10 cellular contexts compared by ENCODE assay signal in genomic region chr7:925601-926000, GRCh38. TPM values are rescaled to one million over a fixed set of nuclear protein-coding genes. Genes with fewer than 3 reads are reported as not detected.
DNase-seq lines count a peak whose midpoint lies in the region; ATAC-seq, FAIRE-seq and TF ChIP-seq lines count a peak whose summit lies in the region.
"Had no signal": no experiment of that assay in that cellular context is flagged by ENCODE, and none has a peak within 500 bp of the region (broad histone marks: within the 10 kb centered on the region; RNA-seq: fewer than 3 reads in every experiment).

No MANE protein-coding gene starts in this region.

- ATAC-seq in GM12878 (no peak), natural killer cell (peak; percentile 22 to 50 (median 35))

- H3K4me2 ChIP-seq in GM12878 (ENCODE audit: control insufficient read depth, insufficient read depth), result peak overlapping the region; percentile 59; the same call in 1 of the 2 replicates

- no peaks in the 10 kb centered on the region for H3K27me3 ChIP-seq in GM12878 (replicated peaks in 1 of 2; ENCODE audit: control insufficient read depth in 2 of 2, insufficient read depth in 2 of 2, low read length in 1 of 2)
- no peaks in the 10 kb centered on the region for H3K27me3 ChIP-seq in transverse colon

- SMC1A ChIA-PET in GM12878 (lab: Charles Lee; ENCODE audit: uncharacterized antibody, unreplicated experiment), result interaction anchor here (1.4 kb wide), 1 partner anchor 25 kb away, joined by 12 read pairs; no protein-coding TSS in a partner anchor

- no peak for TF ChIP-seq RAD21 in GM12878 (IDR thresholded peaks at IDR 0.05; ENCODE audit: insufficient read depth, low read depth, low read length)

- H2AFZ ChIP-seq in GM12878 (ENCODE audit: control insufficient read depth, low read depth, low read length), result no peak overlapping the region

- CTCF ChIA-PET in activated CD4-positive, alpha-beta T cell treated with anti-CD3 and anti-CD28 coated beads, Interleukin-2, amount 10 ng/mL, durations not matched to agents 7 days and 5 days (lab: Charles Lee), result interaction anchor here (0.6 to 1.3 kb wide), 2 partner anchors 31 to 44 kb away, joined by 4 to 6 read pairs; no protein-coding TSS in a partner anchor
- CTCF ChIA-PET in GM12878 (lab: Yijun Ruan, JAX), result interaction anchor here (1.0 kb wide), 1 partner anchor 27 kb away, joined by 3 read pairs; no protein-coding TSS in a partner anchor

- POLR2A ChIA-PET in activated CD4-positive, alpha-beta T cell treated with anti-CD3 and anti-CD28 coated beads, Interleukin-2, amount 10 ng/mL, durations not matched to agents 7 days and 5 days (lab: Charles Lee), result interaction anchor here (0.6 kb wide), 1 partner anchor 47 kb away, joined by 3 read pairs; no protein-coding TSS in a partner anchor
- POLR2A ChIA-PET in GM12878 (lab: Charles Lee), result interaction anchor here (0.5 to 0.6 kb wide), 2 partner anchors 34 to 107 kb away, joined by 5 to 6 read pairs; no protein-coding TSS in a partner anchor

- BruUV-seq in GM12878 (replicated peaks; lab: Mats Ljungman, UMichigan), result no TSS peak

- no peaks in the 10 kb centered on the region for H3K27me3 Mint-ChIP-seq in activated CD4-positive, alpha-beta T cell treated with anti-CD3 and anti-CD28 coated beads, Interleukin-2, amount 10 ng/mL, durations not matched to agents 7 days and 5 days
- no peaks in the 10 kb centered on the region for H3K27me3 Mint-ChIP-seq in natural killer cell (ENCODE audit: low read depth in 2 of 2)

- peaks cover 68% of the 10 kb centered on the region for H3K4me1 ChIP-seq in GM12878 (ENCODE audit: control insufficient read depth, insufficient read depth, low read length)
- H3K4me1 ChIP-seq in transverse colon, result peaks cover 39 to 80% (median 67%) of the 10 kb centered on the region in 4 donors

- H3K79me2 ChIP-seq in GM12878 (ENCODE audit: control insufficient read depth, insufficient read depth, low read length), result peaks cover 11% of the 10 kb centered on the region

- peaks cover 43% of the 10 kb centered on the region for H3K4me1 Mint-ChIP-seq in activated CD4-positive, alpha-beta T cell treated with anti-CD3 and anti-CD28 coated beads, Interleukin-2, amount 10 ng/mL, durations not matched to agents 7 days and 5 days
- H3K4me1 Mint-ChIP-seq in natural killer cell, result peaks cover 57 to 71% of the 10 kb centered on the region in 2 donors

- H3K9me3 ChIP-seq in GM12878 (replicated peaks; ENCODE audit: control insufficient read depth, insufficient read depth, low read length) (no peaks in the 10 kb centered on the region; the same call in 2 of the 3 replicates), transverse colon (no peaks in the 10 kb centered on the region)

- H3K9me3 Mint-ChIP-seq in activated CD4-positive, alpha-beta T cell treated with anti-CD3 and anti-CD28 coated beads, Interleukin-2, amount 10 ng/mL, durations not matched to agents 7 days and 5 days, result peaks cover 2% of the 10 kb centered on the region
- no peaks in the 10 kb centered on the region for H3K9me3 Mint-ChIP-seq in natural killer cell

- intact Hi-C loops in GM12878 (cut with micrococcal nuclease; ENCODE audit: unreplicated experiment), result no loop called here
- intact Hi-C loops in natural killer cell (cut with micrococcal nuclease), result loop anchor here (2.0 kb wide), 1 partner anchor 29 kb away; the partner anchor contains the start of gene ADAP1
- intact Hi-C loops in transverse colon (cut with DNase I; ENCODE audit: low total_unique reads), result loop anchor here (5.0 kb wide), 1 partner anchor 512 kb away; no protein-coding TSS in a partner anchor

- H3K9ac ChIP-seq in GM12878 (ENCODE audit: control insufficient read depth, insufficient read depth, low read length), result peak overlapping the region; percentile 39; the same call in 1 of the 2 replicates

- H3K4me3 ChIP-seq in GM12878 (no peak overlapping the region), transverse colon (no peak overlapping the region)

- in situ Hi-C loops in GM12878 (cut with MboI) (no loop called here), transverse colon (cut with MboI; ENCODE audit: low pct_ligation_motif_present in 1 of 4, low pct_unique_long_range_greater_than_20kb in 1 of 4, low sequenced_read_pairs in 3 of 4) (no loop called here)

- WGBS in GM12878 (ENCODE audit: insufficient coverage, insufficient replicate concordance, low lambda C conversion rate, missing lambda C conversion rate), result 28% methylated on average over 16 of the region's 18 CpGs
- WGBS in transverse colon (ENCODE audit: low coverage in 1 of 2), 2 donors, result 43% methylated on average over 11 of the region's 18 CpGs; no CpG with 5 or more reads in 1 of the 2 donors

- H4K20me1 ChIP-seq in GM12878 (ENCODE audit: control insufficient read depth, insufficient read depth), result no peaks in the 10 kb centered on the region

- no peak for TF ChIP-seq CTCF in GM12878 (IDR thresholded peaks at IDR 0.05 in 2 of 3, conservative IDR thresholded peaks at IDR 0.05 in 1 of 3; ENCODE audit: control insufficient read depth in 2 of 3, extremely low read depth in 1 of 3, insufficient read depth in 1 of 3, low read depth in 3 of 3, low read length in 3 of 3)
- no peak for TF ChIP-seq CTCF in natural killer cell (IDR thresholded peaks at IDR 0.05)
- no peak for TF ChIP-seq CTCF in transverse colon (IDR thresholded peaks at IDR 0.05)

- peak overlapping the region; percentile 31 for H3K27ac Mint-ChIP-seq in activated CD4-positive, alpha-beta T cell treated with anti-CD3 and anti-CD28 coated beads, Interleukin-2, amount 10 ng/mL, durations not matched to agents 7 days and 5 days
- H3K27ac Mint-ChIP-seq in natural killer cell, result peak overlapping the region; percentile 85 to 93

- no peak for DNase-seq in activated CD4-positive, alpha-beta T cell treated with anti-CD3 and anti-CD28 coated beads, Interleukin-2, amount 10 ng/mL, durations not matched to agents 7 days and 5 days
- DNase-seq in activated CD4-positive, alpha-beta T cell treated with anti-CD3 and anti-CD28 coated beads, Interleukin-2, amount 50 U/mL, for 4 hours, result no peak
- DNase-seq in GM12878 (ENCODE audit: low read depth, low spot score) (no peak), natural killer cell (peak; percentile 74), transverse colon (peak; percentile 78), NCI-H2227 (lab: John Stamatoyannopoulos, UW; ENCODE audit: unreplicated experiment) (no peak), LoVo (ENCODE audit: low spot score) (no peak), GF-D8 (lab: John Stamatoyannopoulos, UW) (no peak)

- RAD21 ChIA-PET in GM12878 (lab: Charles Lee; ENCODE audit: unreplicated experiment), result interaction anchor here (1.1 to 1.5 kb wide), 5 partner anchors 22 to 53 kb away, joined by 3 to 7 read pairs (median 4); no protein-coding TSS in a partner anchor

- TF ChIP-seq EP300 in GM12878 (IDR thresholded peaks at IDR 0.05; ENCODE audit: borderline replicate concordance in 1 of 2, control insufficient read depth in 1 of 2, low read depth in 2 of 2, low read length in 2 of 2) (no peak), transverse colon (IDR thresholded peaks at IDR 0.05; ENCODE audit: low read depth) (no peak)

- TF ChIP-seq POLR2A in GM12878 (IDR thresholded peaks at IDR 0.05; ENCODE audit: low read depth, low read length) (no peak), transverse colon (IDR thresholded peaks at IDR 0.05) (no peak)

- no peak overlapping the region for H3K4me3 Mint-ChIP-seq in activated CD4-positive, alpha-beta T cell treated with anti-CD3 and anti-CD28 coated beads, Interleukin-2, amount 10 ng/mL, durations not matched to agents 7 days and 5 days
- H3K4me3 Mint-ChIP-seq in natural killer cell, result peak overlapping the region; percentile 78

- FAIRE-seq in GM12878 (lab: Jason Lieb, UNC), result no peak
- FAIRE-seq: endometrium had no signal

- H3K36me3 ChIP-seq in GM12878 (ENCODE audit: control insufficient read depth in 2 of 2, insufficient read depth in 2 of 2, low read length in 1 of 2) (peaks cover 0 to 3% of the 10 kb centered on the region in 2 experiments; a peak in 2 of 4 replicates), transverse colon (no peaks in the 10 kb centered on the region)

- H3K27ac ChIP-seq in GM12878 (ENCODE audit: control insufficient read depth, insufficient read depth), result peak overlapping the region; percentile 53
- H3K27ac ChIP-seq in transverse colon, result peak overlapping the region; percentile 89 to 93 (median 90)

- H3K36me3 Mint-ChIP-seq in activated CD4-positive, alpha-beta T cell treated with anti-CD3 and anti-CD28 coated beads, Interleukin-2, amount 10 ng/mL, durations not matched to agents 7 days and 5 days (ENCODE audit: low read depth), result no peaks in the 10 kb centered on the region
- H3K36me3 Mint-ChIP-seq in natural killer cell, result no peaks in the 10 kb centered on the region

RNA-seq across cellular contexts. Expression of gene ADAP1, which starts 28.9 kb away (rescaled TPM):
- total RNA-seq in activated CD4-positive, alpha-beta T cell treated with anti-CD3 and anti-CD28 coated beads, Interleukin-2, amount 10 ng/mL, durations not matched to agents 7 days and 5 days, result 10 to 100 TPM; 12.4 to 13.5 TPM
- 23.8 and 32.2 TPM in 2 replicates for total RNA-seq in GM12878 (2013; cell fraction: nucleolus; rRNA removed)
- 34.0 and 44.2 TPM in 2 replicates for total RNA-seq in GM12878 (2014; rRNA removed)
- 15.8 and 17.9 TPM in 2 replicates for total RNA-seq in GM12878 (2014; rRNA removed; fragmentation: Illumina TruSeq; extraction: Trizol)
- total RNA-seq in GM12878 (2021), result 38.7 and 42.3 TPM in 2 replicates
- polyA plus RNA-seq in GM12878 (2011; ENCODE audit: low read depth), result 3.9 TPM
- 16.6 and 22.5 TPM in 2 replicates for polyA plus RNA-seq in GM12878 (2011; rRNA removed)
- 30.5 and 44.3 TPM in 2 replicates for polyA plus RNA-seq in GM12878 (2011; cell fraction: cytosol; rRNA removed)
- polyA plus RNA-seq in GM12878 (2011; cell fraction: nucleus; rRNA removed), result 55.5 and 64.6 TPM in 2 replicates
- 17.1 and 19.8 TPM in 2 replicates for polyA plus RNA-seq in GM12878 (2012)
- 8.0 and 22.0 TPM in 2 replicates for polyA plus RNA-seq in GM12878 (2014; fragmentation: Illumina TruSeq; extraction: Trizol)
- under 1 TPM in 1 of 2 experiments, not detected in 1; 0.22 TPM for polyA plus RNA-seq in GM12878 (2014; fragmentation: Nextera tagmentation; extraction: Ambion mirVana)
- polyA plus RNA-seq in GM12878 (2014; rRNA removed), result 28.9 and 35.5 TPM in 2 replicates
- 10 to 100 TPM in 1 of 2 experiments, 1 to 10 TPM in 1; 6.7 to 12.7 TPM for polyA plus RNA-seq in GM12878 (2016; fragmentation: Nextera tagmentation; extraction: Ambion mirVana)
- polyA minus RNA-seq in GM12878 (2011; rRNA and poly(A)+ RNA removed), result 15.7 and 37.9 TPM in 2 replicates
- 22.1 and 25.5 TPM in 2 replicates for polyA minus RNA-seq in GM12878 (2011; cell fraction: cytosol; rRNA and poly(A)+ RNA removed)
- polyA minus RNA-seq in GM12878 (2011; cell fraction: nucleus; rRNA and poly(A)+ RNA removed), result 14.0 and 35.4 TPM in 2 replicates
- 100 to 1,000 TPM in 1 of 3 donors, 10 to 100 TPM in 2; 87.2 to 117 (median 89.2) TPM for total RNA-seq in natural killer cell
- total RNA-seq in transverse colon, result 100 to 1,000 TPM in 3 of 4 donors, 10 to 100 TPM in 1; 84.9 to 360 (median 169) TPM

RNA-seq across cellular contexts. Expression of gene GET4, which starts 49.2 kb away (rescaled TPM):
- 10 to 100 TPM; 32.1 to 36.3 TPM for total RNA-seq in activated CD4-positive, alpha-beta T cell treated with anti-CD3 and anti-CD28 coated beads, Interleukin-2, amount 10 ng/mL, durations not matched to agents 7 days and 5 days
- 17.2 and 17.8 TPM in 2 replicates for total RNA-seq in GM12878 (2013; cell fraction: nucleolus; rRNA removed)
- total RNA-seq in GM12878 (2014; rRNA removed) (42.9 and 53.6 TPM in 2 replicates), GM12878 (2014; rRNA removed; fragmentation: Illumina TruSeq; extraction: Trizol) (12.0 and 16.1 TPM in 2 replicates), GM12878 (2021) (40.7 and 42.1 TPM in 2 replicates), natural killer cell (10 to 100 TPM; 69.3 to 81.6 (median 73.2) TPM), transverse colon (100 to 1,000 TPM in 2 of 4 donors, 10 to 100 TPM in 2; 49.4 to 116 (median 85.2) TPM)
- polyA plus RNA-seq in GM12878 (2011; ENCODE audit: low read depth), result 18.4 TPM
- polyA plus RNA-seq in GM12878 (2011; rRNA removed) (17.6 and 25.9 TPM in 2 replicates), GM12878 (2014; fragmentation: Illumina TruSeq; extraction: Trizol) (4.4 and 14.0 TPM in 2 replicates), GM12878 (2014; fragmentation: Nextera tagmentation; extraction: Ambion mirVana) (1 to 10 TPM in 1 of 2 experiments, under 1 TPM in 1; 0.66 to 2.3 TPM), GM12878 (2014; rRNA removed) (69.0 and 76.0 TPM in 2 replicates), GM12878 (2016; fragmentation: Nextera tagmentation; extraction: Ambion mirVana) (10 to 100 TPM; 68.9 to 73.8 TPM)
- 37.7 and 58.5 TPM in 2 replicates for polyA plus RNA-seq in GM12878 (2011; cell fraction: cytosol; rRNA removed)
- 78.1 and 98.0 TPM in 2 replicates for polyA plus RNA-seq in GM12878 (2011; cell fraction: nucleus; rRNA removed)
- polyA plus RNA-seq in GM12878 (2012), result 31.9 and 33.0 TPM in 2 replicates
- 4.9 and 14.2 TPM in 2 replicates for polyA minus RNA-seq in GM12878 (2011; rRNA and poly(A)+ RNA removed)
- 4.7 and 9.1 TPM in 2 replicates for polyA minus RNA-seq in GM12878 (2011; cell fraction: cytosol; rRNA and poly(A)+ RNA removed)
- 9.3 and 12.3 TPM in 2 replicates for polyA minus RNA-seq in GM12878 (2011; cell fraction: nucleus; rRNA and poly(A)+ RNA removed)

RNA-seq across cellular contexts. Expression of gene COX19, which starts 49.7 kb away (rescaled TPM):
- total RNA-seq in activated CD4-positive, alpha-beta T cell treated with anti-CD3 and anti-CD28 coated beads, Interleukin-2, amount 10 ng/mL, durations not matched to agents 7 days and 5 days, result 10 to 100 TPM; 18.2 to 20.1 TPM
- 117 and 121 TPM in 2 replicates for total RNA-seq in GM12878 (2013; cell fraction: nucleolus; rRNA removed)
- total RNA-seq in GM12878 (2014; rRNA removed) (10.2 and 12.5 TPM in 2 replicates), GM12878 (2014; rRNA removed; fragmentation: Illumina TruSeq; extraction: Trizol) (9.5 and 11.4 TPM in 2 replicates), GM12878 (2021) (8.6 and 9.0 TPM in 2 replicates), natural killer cell (10 to 100 TPM; 33.6 to 38.3 (median 33.6) TPM), transverse colon (10 to 100 TPM in 3 of 4 donors, 1 to 10 TPM in 1; 8.6 to 30.2 (median 16.9) TPM)
- polyA plus RNA-seq in GM12878 (2011; ENCODE audit: low read depth), result 4.5 TPM
- polyA plus RNA-seq in GM12878 (2011; rRNA removed) (15.9 and 17.0 TPM in 2 replicates), GM12878 (2014; fragmentation: Illumina TruSeq; extraction: Trizol) (7.0 and 12.4 TPM in 2 replicates), GM12878 (2014; fragmentation: Nextera tagmentation; extraction: Ambion mirVana) (1 to 10 TPM; 3.7 to 6.6 TPM), GM12878 (2014; rRNA removed) (8.9 and 10.2 TPM in 2 replicates), GM12878 (2016; fragmentation: Nextera tagmentation; extraction: Ambion mirVana) (10 to 100 TPM; 15.0 to 17.9 TPM)
- 10.8 and 11.2 TPM in 2 replicates for polyA plus RNA-seq in GM12878 (2011; cell fraction: cytosol; rRNA removed)
- 22.4 and 24.8 TPM in 2 replicates for polyA plus RNA-seq in GM12878 (2011; cell fraction: nucleus; rRNA removed)
- 6.9 and 7.6 TPM in 2 replicates for polyA plus RNA-seq in GM12878 (2012)
- polyA minus RNA-seq in GM12878 (2011; rRNA and poly(A)+ RNA removed), result 11.1 and 20.0 TPM in 2 replicates
- polyA minus RNA-seq in GM12878 (2011; cell fraction: cytosol; rRNA and poly(A)+ RNA removed), result 2.1 and 2.7 TPM in 2 replicates
- 11.1 and 16.1 TPM in 2 replicates for polyA minus RNA-seq in GM12878 (2011; cell fraction: nucleus; rRNA and poly(A)+ RNA removed)

RNA-seq across cellular contexts. Expression of gene CYP2W1, which starts 57.4 kb away (rescaled TPM):
- not detected for total RNA-seq in activated CD4-positive, alpha-beta T cell treated with anti-CD3 and anti-CD28 coated beads, Interleukin-2, amount 10 ng/mL, durations not matched to agents 7 days and 5 days
- not detected in 2 replicates for total RNA-seq in GM12878 (2013; cell fraction: nucleolus; rRNA removed)
- total RNA-seq in GM12878 (2014; rRNA removed), result not detected in 2 replicates
- total RNA-seq in GM12878 (2014; rRNA removed; fragmentation: Illumina TruSeq; extraction: Trizol), result not detected in 2 replicates
- not detected in 2 replicates for total RNA-seq in GM12878 (2021)
- not detected for polyA plus RNA-seq in GM12878 (2011; ENCODE audit: low read depth)
- polyA plus RNA-seq in GM12878 (2011; rRNA removed), result not detected in 2 replicates
- polyA plus RNA-seq in GM12878 (2011; cell fraction: cytosol; rRNA removed), result not detected in 2 replicates
- 0.04 and 0.07 TPM in 2 replicates for polyA plus RNA-seq in GM12878 (2011; cell fraction: nucleus; rRNA removed)
- not detected in 2 replicates for polyA plus RNA-seq in GM12878 (2012)
- not detected in 2 replicates for polyA plus RNA-seq in GM12878 (2014; fragmentation: Illumina TruSeq; extraction: Trizol)
- polyA plus RNA-seq in GM12878 (2014; fragmentation: Nextera tagmentation; extraction: Ambion mirVana), result not detected
- polyA plus RNA-seq in GM12878 (2014; rRNA removed), result not detected in 2 replicates
- not detected for polyA plus RNA-seq in GM12878 (2016; fragmentation: Nextera tagmentation; extraction: Ambion mirVana)
- polyA minus RNA-seq in GM12878 (2011; rRNA and poly(A)+ RNA removed), result not detected in 2 replicates
- not detected in 2 replicates for polyA minus RNA-seq in GM12878 (2011; cell fraction: cytosol; rRNA and poly(A)+ RNA removed)
- not detected in 2 replicates for polyA minus RNA-seq in GM12878 (2011; cell fraction: nucleus; rRNA and poly(A)+ RNA removed)
- not detected for total RNA-seq in natural killer cell
- total RNA-seq in transverse colon, result under 1 TPM in 2 of 4 donors, not detected in 2; 0.41 to 0.95 TPM
- polyA plus RNA-seq: liver had no signal

Comparison
In these comparisons a context has a peak if more than half of its experiments do, and no peak if none do; other contexts are left out.
1. DNase-seq: peak in natural killer cell (single experiment) and transverse colon (single experiment); none in activated CD4-positive, alpha-beta T cell treated with anti-CD3 and anti-CD28 coated beads, Interleukin-2, amount 10 ng/mL, durations not matched to agents 7 days and 5 days (single experiment), activated CD4-positive, alpha-beta T cell treated with anti-CD3 and anti-CD28 coated beads, Interleukin-2, amount 50 U/mL, for 4 hours (0 of 2), GM12878 (single experiment), NCI-H2227 (single experiment), LoVo (single experiment) and GF-D8 (single experiment).